Comparison of ENCODE assay signal across 30 cellular contexts in the genomic region with DNA sequence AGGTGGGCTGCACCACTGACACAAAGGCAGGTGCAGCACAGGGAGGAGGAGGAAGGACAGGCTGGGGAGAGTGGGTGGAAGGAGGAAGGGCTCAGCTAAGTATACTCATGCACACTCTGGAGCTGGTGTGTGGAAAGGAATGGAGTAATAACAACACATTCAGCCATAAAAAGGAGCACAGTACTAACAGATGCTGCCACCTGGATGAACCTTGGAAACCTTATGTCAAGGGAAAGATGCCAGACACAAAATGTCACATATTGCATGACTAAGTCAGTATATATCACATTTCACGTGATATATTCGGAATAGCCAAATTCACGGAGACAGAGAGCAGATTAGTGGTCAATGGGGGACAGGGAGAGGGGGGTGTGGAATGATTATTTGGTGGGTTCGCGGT.
"Had no signal": no experiment of that assay in that cellular context is flagged by ENCODE, and none has a peak within 500 bp of the region (broad histone marks: within the 10 kb centered on the region; RNA-seq: fewer than 3 reads in every experiment).

No MANE protein-coding gene starts in this region.

- DNase-seq: activated B cell treated with CpG ODN at 0.5 μM for 24 hours; activated CD4-positive, alpha-beta memory T cell treated with anti-CD3 and anti-CD28 coated beads for 36 hours; activated CD4-positive, alpha-beta T cell treated with anti-CD3 and anti-CD28 coated beads for 4 hours; activated CD4-positive, alpha-beta T cell treated with anti-CD3 and anti-CD28 coated beads, Interleukin-2, amount 50 U/mL, for 1 hour; activated CD4-positive, CD25-positive, alpha-beta regulatory T cell treated with anti-CD3 and anti-CD28 coated beads, Interleukin-2, amount 50 U/mL, for 72 hours; activated CD8-positive, alpha-beta memory T cell treated with anti-CD3 and anti-CD28 coated beads, Interleukin-2, amount 50 U/mL, for 48 hours; activated effector memory CD4-positive, alpha-beta T cell treated with anti-CD3 and anti-CD28 coated beads, Interleukin-2, amount 50 U/mL, for 16 hours; activated naive CD4-positive, alpha-beta T cell treated with Interleukin-2 at 50 U/mL for 16 hours; activated naive CD8-positive, alpha-beta T cell treated with anti-CD3 and anti-CD28 coated beads, Interleukin-2, amount 10 ng/mL, durations not matched to agents 7 days and 5 days; activated T-cell treated with anti-CD3 and anti-CD28 coated beads, Interleukin-2, amount 50 U/mL, for 72 hours; amygdala; NCI-H1092 treated with DMSO at 0.1 percent for 48 hours; NCI-H1417; NCI-H146; NCI-H1930; NCI-H2081 treated with DMSO at 0.1 percent for 48 hours; NCI-H2227 treated with DMSO at 0.1 percent for 48 hours; NCI-H446; NCI-H510A treated with DMSO at 0.1 percent for 48 hours; NCI-H526 treated with DMSO at 0.1 percent for 48 hours; NCI-H774; PC-3; Peyer's patch; RPMI8226; SIG-M5; T-cell; T-helper 17 cell; T-helper 9 cell had no signal

- ATAC-seq: activated T-cell treated with anti-CD3 and anti-CD28 coated beads, Interleukin-2, amount 50 U/mL, for 72 hours; activated T-helper 17 cell treated with anti-CD3 and anti-CD28 coated beads, Interleukin-2, amount 50 U/mL, for 72 hours; PC-3; SK-N-SH treated with all-trans-retinoic acid at 6 μM for 48 hours; T-cell; T-helper 17 cell had no signal
